In genomic region chr1:186099362-186100064, GRCh38 we compare ENCODE assay signal across 32 cellular contexts.
"Had no signal": no experiment of that assay in that cellular context is flagged by ENCODE, and none has a peak within 500 bp of the region (broad histone marks: within the 10 kb centered on the region; RNA-seq: fewer than 3 reads in every experiment).

No MANE protein-coding gene starts in this region.

- H3K27ac ChIP-seq: adrenal gland, foreskin keratinocyte, heart left ventricle, pancreas, prostate gland, thyroid gland, upper lobe of left lung, vagina had no signal

- DNase-seq: activated CD4-positive, alpha-beta T cell treated with anti-CD3 and anti-CD28 coated beads for 36 hours; activated CD4-positive, CD25-positive, alpha-beta regulatory T cell; activated CD8-positive, alpha-beta memory T cell treated with anti-CD3 and anti-CD28 coated beads, Interleukin-2, amount 10 ng/mL, durations not matched to agents 7 days and 5 days; activated CD8-positive, alpha-beta T cell treated with anti-CD3 and anti-CD28 coated beads, Interleukin-2, amount 10 ng/mL, durations not matched to agents 7 days and 5 days; activated effector memory CD4-positive, alpha-beta T cell treated with anti-CD3 and anti-CD28 coated beads, Interleukin-2, amount 50 U/mL, for 16 hours; activated naive CD4-positive, alpha-beta T cell treated with anti-CD3 and anti-CD28 coated beads for 36 hours; activated naive CD8-positive, alpha-beta T cell treated with anti-CD3 and anti-CD28 coated beads for 36 hours; adrenal gland; endodermal cell; foreskin keratinocyte; heart left ventricle; hypothalamus; immature natural killer cell; kidney; left colon; midbrain; naive thymus-derived CD4-positive, alpha-beta T cell; pancreas; retina; stimulated activated CD4-positive, alpha-beta T cell treated with anti-CD3 and anti-CD28 coated beads, Interleukin-12 subunit alpha, Interleukin-12 subunit beta, amount 100 ng/mL, for 4 hours; stimulated activated CD4-positive, alpha-beta T cell treated with anti-CD3 and anti-CD28 coated beads, Interleukin-4, amount 100 ng/mL, for 1 hour; substantia nigra; T-helper 9 cell; thyroid gland; upper lobe of left lung had no signal

- H3K27me3 Mint-ChIP-seq: activated CD8-positive, alpha-beta memory T cell treated with anti-CD3 and anti-CD28 coated beads, Interleukin-2, amount 10 ng/mL, durations not matched to agents 7 days and 5 days; central memory CD8-positive, alpha-beta T cell; dendritic cell treated with granulocyte-macrophage colony-stimulating factor and Interleukin-4, amounts not matched to agents 40 ng/mL and 50 ng/mL, for 4 days; stimulated activated naive CD8-positive, alpha-beta T cell treated with anti-CD3 and anti-CD28 coated beads, Interleukin-15, Interleukin-2, amounts not matched to agents 100 ng/mL and 50 ng/mL, for 24 hours had no signal

- H3K4me3 Mint-ChIP-seq: activated CD4-positive, alpha-beta T cell treated with anti-CD3 and anti-CD28 coated beads for 36 hours; activated CD8-positive, alpha-beta memory T cell treated with anti-CD3 and anti-CD28 coated beads, Interleukin-2, amount 10 ng/mL, durations not matched to agents 7 days and 5 days; activated CD8-positive, alpha-beta T cell treated with anti-CD3 and anti-CD28 coated beads, Interleukin-2, amount 10 ng/mL, durations not matched to agents 7 days and 5 days; activated naive CD4-positive, alpha-beta T cell treated with anti-CD3 and anti-CD28 coated beads for 36 hours; activated naive CD8-positive, alpha-beta T cell treated with anti-CD3 and anti-CD28 coated beads for 36 hours; activated T-helper 1 cell treated with anti-CD3 and anti-CD28 coated beads, Interleukin-12 subunit alpha, Interleukin-12 subunit beta, Interleukin-2, Interleukin-4 antibody, amounts not matched to agents 30 ng/mL and 10 ng/mL and 1 ng/mL, durations not matched to agents 14 hours and 24 hours and 36 hours; central memory CD8-positive, alpha-beta T cell; dendritic cell treated with granulocyte-macrophage colony-stimulating factor and Interleukin-4, amounts not matched to agents 40 ng/mL and 50 ng/mL, for 4 days; endodermal cell; immature natural killer cell; naive thymus-derived CD4-positive, alpha-beta T cell; stimulated activated effector memory CD8-positive, alpha-beta T cell treated with anti-CD3 and anti-CD28 coated beads, Interleukin-12 subunit alpha, Interleukin-12 subunit beta, amount 100 ng/mL, for 72 hours; stimulated activated naive CD8-positive, alpha-beta T cell treated with anti-CD3 and anti-CD28 coated beads, Interleukin-15, Interleukin-2, amounts not matched to agents 100 ng/mL and 50 ng/mL, for 24 hours had no signal

- H3K27ac Mint-ChIP-seq: activated CD4-positive, alpha-beta T cell treated with anti-CD3 and anti-CD28 coated beads for 36 hours; activated CD8-positive, alpha-beta memory T cell treated with anti-CD3 and anti-CD28 coated beads, Interleukin-2, amount 10 ng/mL, durations not matched to agents 7 days and 5 days; activated CD8-positive, alpha-beta T cell treated with anti-CD3 and anti-CD28 coated beads, Interleukin-2, amount 10 ng/mL, durations not matched to agents 7 days and 5 days; activated naive CD4-positive, alpha-beta T cell treated with anti-CD3 and anti-CD28 coated beads for 36 hours; activated naive CD8-positive, alpha-beta T cell treated with anti-CD3 and anti-CD28 coated beads for 36 hours; activated T-helper 1 cell treated with anti-CD3 and anti-CD28 coated beads, Interleukin-12 subunit alpha, Interleukin-12 subunit beta, Interleukin-2, Interleukin-4 antibody, amounts not matched to agents 30 ng/mL and 10 ng/mL and 1 ng/mL, durations not matched to agents 14 hours and 24 hours and 36 hours; dendritic cell treated with granulocyte-macrophage colony-stimulating factor and Interleukin-4, amounts not matched to agents 40 ng/mL and 50 ng/mL, for 4 days; endodermal cell; immature natural killer cell; naive thymus-derived CD4-positive, alpha-beta T cell; stimulated activated effector memory CD8-positive, alpha-beta T cell treated with anti-CD3 and anti-CD28 coated beads, Interleukin-12 subunit alpha, Interleukin-12 subunit beta, amount 100 ng/mL, for 72 hours; stimulated activated naive CD8-positive, alpha-beta T cell treated with anti-CD3 and anti-CD28 coated beads, Interleukin-15, Interleukin-2, amounts not matched to agents 100 ng/mL and 50 ng/mL, for 24 hours had no signal

- H3K9me3 Mint-ChIP-seq: activated naive CD4-positive, alpha-beta T cell treated with anti-CD3 and anti-CD28 coated beads for 36 hours; activated naive CD8-positive, alpha-beta T cell treated with anti-CD3 and anti-CD28 coated beads for 36 hours; activated T-helper 1 cell treated with anti-CD3 and anti-CD28 coated beads, Interleukin-12 subunit alpha, Interleukin-12 subunit beta, Interleukin-2, Interleukin-4 antibody, amounts not matched to agents 30 ng/mL and 10 ng/mL and 1 ng/mL, durations not matched to agents 14 hours and 24 hours and 36 hours; central memory CD8-positive, alpha-beta T cell; dendritic cell treated with granulocyte-macrophage colony-stimulating factor and Interleukin-4, amounts not matched to agents 40 ng/mL and 50 ng/mL, for 4 days; endodermal cell; naive thymus-derived CD4-positive, alpha-beta T cell; stimulated activated effector memory CD8-positive, alpha-beta T cell treated with anti-CD3 and anti-CD28 coated beads, Interleukin-12 subunit alpha, Interleukin-12 subunit beta, amount 100 ng/mL, for 72 hours; stimulated activated naive CD8-positive, alpha-beta T cell treated with anti-CD3 and anti-CD28 coated beads, Interleukin-15, Interleukin-2, amounts not matched to agents 100 ng/mL and 50 ng/mL, for 24 hours had no signal

- H3K4me1 Mint-ChIP-seq: activated CD4-positive, alpha-beta T cell treated with anti-CD3 and anti-CD28 coated beads for 36 hours; activated CD8-positive, alpha-beta memory T cell treated with anti-CD3 and anti-CD28 coated beads, Interleukin-2, amount 10 ng/mL, durations not matched to agents 7 days and 5 days; activated naive CD8-positive, alpha-beta T cell treated with anti-CD3 and anti-CD28 coated beads for 36 hours; central memory CD8-positive, alpha-beta T cell; endodermal cell; immature natural killer cell; naive thymus-derived CD4-positive, alpha-beta T cell; stimulated activated effector memory CD8-positive, alpha-beta T cell treated with anti-CD3 and anti-CD28 coated beads, Interleukin-12 subunit alpha, Interleukin-12 subunit beta, amount 100 ng/mL, for 72 hours had no signal

- H3K36me3 Mint-ChIP-seq: activated CD8-positive, alpha-beta memory T cell treated with anti-CD3 and anti-CD28 coated beads, Interleukin-2, amount 10 ng/mL, durations not matched to agents 7 days and 5 days; activated naive CD8-positive, alpha-beta T cell treated with anti-CD3 and anti-CD28 coated beads for 36 hours; immature natural killer cell; naive thymus-derived CD4-positive, alpha-beta T cell; stimulated activated effector memory CD8-positive, alpha-beta T cell treated with anti-CD3 and anti-CD28 coated beads, Interleukin-12 subunit alpha, Interleukin-12 subunit beta, amount 100 ng/mL, for 72 hours had no signal
